ENCODE assay signal across 27 cellular contexts in genomic region chr16:81680444-81681263, GRCh38.
A peak's percentile ranks its signal among the peaks of the same experiment; 100 is the strongest.
DNase-seq lines count a peak whose midpoint lies in the region; ATAC-seq, FAIRE-seq and TF ChIP-seq lines count a peak whose summit lies in the region.
"Had no signal": no experiment of that assay in that cellular context is flagged by ENCODE, and none has a peak within 500 bp of the region (broad histone marks: within the 10 kb centered on the region; RNA-seq: fewer than 3 reads in every experiment).

No MANE protein-coding gene starts in this region.

- no peak for FAIRE-seq in kidney (lab: Jason Lieb, UNC)
- FAIRE-seq: endometrium, small intestine had no signal

- H3K9ac ChIP-seq in kidney (ENCODE audit: low read length in 2 of 2) = peak overlapping the region in 1 of 2 donors; percentile 7
- H3K9ac ChIP-seq: BLaER1 treated with 17β-estradiol and CSF1 and Interleukin-3, amounts not matched to agents 10 nM and 100 nM had no signal

- H3K36me3 Mint-ChIP-seq in progenitor cell of endocrine pancreas (ENCODE audit: insufficient read depth) = peaks cover 12% of the 10 kb centered on the region
- H3K36me3 Mint-ChIP-seq in natural killer cell treated with Interleukin-12 subunit alpha and Interleukin-12 subunit beta and Interleukin-15 and Interleukin-18, amount 100 ng/mL, for 72 hours = peaks cover 4% of the 10 kb centered on the region

- no peak overlapping the region for H3K4me3 Mint-ChIP-seq in progenitor cell of endocrine pancreas (ENCODE audit: low read depth)
- no peak overlapping the region for H3K4me3 Mint-ChIP-seq in natural killer cell treated with Interleukin-12 subunit alpha and Interleukin-12 subunit beta and Interleukin-15 and Interleukin-18, amount 100 ng/mL, for 72 hours
- H3K4me3 Mint-ChIP-seq: activated CD4-positive, alpha-beta T cell treated with anti-CD3 and anti-CD28 coated beads for 36 hours; activated CD8-positive, alpha-beta memory T cell treated with anti-CD3 and anti-CD28 coated beads, Interleukin-2, amount 10 ng/mL, durations not matched to agents 7 days and 5 days; IgD-negative memory B cell; naive thymus-derived CD4-positive, alpha-beta T cell; stimulated activated naive CD8-positive, alpha-beta T cell treated with anti-CD3 and anti-CD28 coated beads, Interleukin-15, Interleukin-2, amounts not matched to agents 100 ng/mL and 50 ng/mL, for 24 hours had no signal

- peak overlapping the region; percentile 25 for H3K27ac Mint-ChIP-seq in progenitor cell of endocrine pancreas
- no peak overlapping the region for H3K27ac Mint-ChIP-seq in natural killer cell treated with Interleukin-12 subunit alpha and Interleukin-12 subunit beta and Interleukin-15 and Interleukin-18, amount 100 ng/mL, for 72 hours
- H3K27ac Mint-ChIP-seq: activated CD4-positive, alpha-beta T cell treated with anti-CD3 and anti-CD28 coated beads for 36 hours; activated CD8-positive, alpha-beta memory T cell treated with anti-CD3 and anti-CD28 coated beads, Interleukin-2, amount 10 ng/mL, durations not matched to agents 7 days and 5 days; activated T-helper 2 cell treated with anti-CD3 and anti-CD28 coated beads, Interferon-gamma antibody, Interleukin-2, Interleukin-4, amounts not matched to agents 10 μg/mL and 5 μg/mL and 100 μg/mL, durations not matched to agents 14 hours and 24 hours and 36 hours; IgD-negative memory B cell; stimulated activated naive CD8-positive, alpha-beta T cell treated with anti-CD3 and anti-CD28 coated beads, Interleukin-15, Interleukin-2, amounts not matched to agents 100 ng/mL and 50 ng/mL, for 24 hours had no signal

- H3K27ac ChIP-seq in heart left ventricle (peak overlapping the region in 1 of 12 donors; percentile 50), left ventricle myocardium inferior (replicated peaks) (no peak overlapping the region), kidney (ENCODE audit: low read depth in 2 of 2, low read length in 2 of 2) (no peak overlapping the region)
- H3K27ac ChIP-seq: BLaER1 treated with 17β-estradiol and CSF1 and Interleukin-3, amounts not matched to agents 10 nM and 100 nM; brain microvascular endothelial cell; coronary artery; uterus had no signal

- no peaks in the 10 kb centered on the region for H3K27me3 ChIP-seq in heart left ventricle
- H3K27me3 ChIP-seq in left ventricle myocardium inferior (ENCODE audit: low read depth) = no peaks in the 10 kb centered on the region
- H3K27me3 ChIP-seq: BLaER1 treated with 17β-estradiol and CSF1 and Interleukin-3, amounts not matched to agents 10 nM and 100 nM; brain microvascular endothelial cell; MG63; uterus had no signal

- no peaks in the 10 kb centered on the region for H3K27me3 Mint-ChIP-seq in progenitor cell of endocrine pancreas
- no peaks in the 10 kb centered on the region for H3K27me3 Mint-ChIP-seq in natural killer cell treated with Interleukin-12 subunit alpha and Interleukin-12 subunit beta and Interleukin-15 and Interleukin-18, amount 100 ng/mL, for 72 hours
- H3K27me3 Mint-ChIP-seq: activated CD4-positive, alpha-beta T cell treated with anti-CD3 and anti-CD28 coated beads for 36 hours; activated CD8-positive, alpha-beta memory T cell treated with anti-CD3 and anti-CD28 coated beads, Interleukin-2, amount 10 ng/mL, durations not matched to agents 7 days and 5 days; IgD-negative memory B cell; naive thymus-derived CD4-positive, alpha-beta T cell; stimulated activated naive CD8-positive, alpha-beta T cell treated with anti-CD3 and anti-CD28 coated beads, Interleukin-15, Interleukin-2, amounts not matched to agents 100 ng/mL and 50 ng/mL, for 24 hours had no signal

- 81 to 86% (median 84%) methylated on average over 18 to 22 of the region's 22 CpGs for WGBS in heart left ventricle, 4 donors

- no peaks in the 10 kb centered on the region for H3K9me3 Mint-ChIP-seq in progenitor cell of endocrine pancreas (ENCODE audit: low read depth)
- H3K9me3 Mint-ChIP-seq in natural killer cell treated with Interleukin-12 subunit alpha and Interleukin-12 subunit beta and Interleukin-15 and Interleukin-18, amount 100 ng/mL, for 72 hours = no peaks in the 10 kb centered on the region
- H3K9me3 Mint-ChIP-seq: activated T-helper 2 cell treated with anti-CD3 and anti-CD28 coated beads, Interferon-gamma antibody, Interleukin-2, Interleukin-4, amounts not matched to agents 10 μg/mL and 5 μg/mL and 100 μg/mL, durations not matched to agents 14 hours and 24 hours and 36 hours; IgD-negative memory B cell; stimulated activated naive CD8-positive, alpha-beta T cell treated with anti-CD3 and anti-CD28 coated beads, Interleukin-15, Interleukin-2, amounts not matched to agents 100 ng/mL and 50 ng/mL, for 24 hours had no signal

- DNase-seq in heart left ventricle = no peak
- no peak for DNase-seq in left ventricle myocardium inferior
- DNase-seq in kidney = peak; percentile 67
- no peak for DNase-seq in progenitor cell of endocrine pancreas (ENCODE audit: low spot score, unreplicated experiment)
- DNase-seq in natural killer cell treated with Interleukin-12 subunit alpha and Interleukin-12 subunit beta and Interleukin-15 and Interleukin-18, amount 100 ng/mL, for 72 hours (ENCODE audit: low spot score) = no peak
- DNase-seq: activated CD4-positive, alpha-beta T cell treated with anti-CD3 and anti-CD28 coated beads for 36 hours; activated CD8-positive, alpha-beta memory T cell treated with anti-CD3 and anti-CD28 coated beads, Interleukin-2, amount 10 ng/mL, durations not matched to agents 7 days and 5 days; brain microvascular endothelial cell; head of caudate nucleus; MG63; naive thymus-derived CD4-positive, alpha-beta T cell; NCI-H1436 treated with DMSO at 0.1 percent for 48 hours; NCI-H748 treated with DMSO at 0.1 percent for 48 hours; OCI-M1; SIG-M5; small intestine; T-helper 1 cell; uterus had no signal

- ATAC-seq in heart left ventricle (peak in 3 of 4 donors; percentile 40 to 51 (median 41)), GM21381 (IDR thresholded peaks at IDR 0.05; ENCODE audit: unreplicated experiment) (no peak), HG02610 (IDR thresholded peaks at IDR 0.05; ENCODE audit: unreplicated experiment) (no peak), HG03439 (IDR thresholded peaks at IDR 0.05; ENCODE audit: unreplicated experiment) (no peak)
- no peak for ATAC-seq in natural killer cell treated with Interleukin-12 subunit alpha and Interleukin-12 subunit beta and Interleukin-15 and Interleukin-18, amount 100 ng/mL, for 72 hours
- ATAC-seq: activated CD4-positive, alpha-beta T cell treated with anti-CD3 and anti-CD28 coated beads for 36 hours; activated CD8-positive, alpha-beta memory T cell treated with anti-CD3 and anti-CD28 coated beads, Interleukin-2, amount 10 ng/mL, durations not matched to agents 7 days and 5 days; naive thymus-derived CD4-positive, alpha-beta T cell had no signal

- H3K4me3 ChIP-seq in heart left ventricle (no peak overlapping the region), left ventricle myocardium inferior (no peak overlapping the region), kidney (ENCODE audit: low read length in 2 of 2) (no peak overlapping the region)
- H3K4me3 ChIP-seq: BLaER1 treated with 17β-estradiol and CSF1 and Interleukin-3, amounts not matched to agents 10 nM and 100 nM; coronary artery; MG63; uterus had no signal

- no peaks in the 10 kb centered on the region for H3K9me3 ChIP-seq in heart left ventricle
- no peaks in the 10 kb centered on the region for H3K9me3 ChIP-seq in left ventricle myocardium inferior (replicated peaks)
- no peaks in the 10 kb centered on the region for H3K9me3 ChIP-seq in kidney (ENCODE audit: control insufficient read depth in 1 of 2, low read length in 2 of 2)
- H3K9me3 ChIP-seq: BLaER1 treated with 17β-estradiol and CSF1 and Interleukin-3, amounts not matched to agents 10 nM and 100 nM; MG63; uterus had no signal

- H3K36me3 ChIP-seq in heart left ventricle (peaks cover 0 to 63% (median 2%) of the 10 kb centered on the region in 9 donors), left ventricle myocardium inferior (peaks cover 13% of the 10 kb centered on the region), kidney (ENCODE audit: control insufficient read depth in 1 of 2, insufficient read depth in 2 of 2, low read length in 2 of 2) (peaks cover 25 to 26% of the 10 kb centered on the region in 2 donors)
- H3K36me3 ChIP-seq: MG63, uterus had no signal

- no peaks in the 10 kb centered on the region for H3K4me1 Mint-ChIP-seq in progenitor cell of endocrine pancreas (ENCODE audit: low read depth)
- peaks cover 10 to 18% of the 10 kb centered on the region in 2 donors for H3K4me1 Mint-ChIP-seq in natural killer cell treated with Interleukin-12 subunit alpha and Interleukin-12 subunit beta and Interleukin-15 and Interleukin-18, amount 100 ng/mL, for 72 hours (ENCODE audit: low read depth in 2 of 2)
- H3K4me1 Mint-ChIP-seq: activated CD4-positive, alpha-beta T cell treated with anti-CD3 and anti-CD28 coated beads for 36 hours; activated CD8-positive, alpha-beta memory T cell treated with anti-CD3 and anti-CD28 coated beads, Interleukin-2, amount 10 ng/mL, durations not matched to agents 7 days and 5 days had no signal

- H3K4me1 ChIP-seq in heart left ventricle (peaks cover 0 to 29% (median 10%) of the 10 kb centered on the region in 12 donors), left ventricle myocardium inferior (peaks cover 37% of the 10 kb centered on the region), kidney (ENCODE audit: control insufficient read depth in 1 of 2, insufficient read depth in 1 of 2, low read depth in 1 of 2, low read length in 2 of 2) (no peaks in the 10 kb centered on the region)
- H3K4me1 ChIP-seq: BLaER1 treated with 17β-estradiol and CSF1 and Interleukin-3, amounts not matched to agents 10 nM and 100 nM; uterus had no signal

- no peak for TF ChIP-seq POLR2A in heart left ventricle (IDR thresholded peaks at IDR 0.05)

- TF ChIP-seq CTCF in heart left ventricle (IDR thresholded peaks at IDR 0.05) (no peak), left ventricle myocardium inferior (IDR thresholded peaks at IDR 0.05; ENCODE audit: borderline replicate concordance) (no peak), kidney (IDR thresholded peaks at IDR 0.05; ENCODE audit: borderline replicate concordance, extremely low read depth, insufficient read depth) (no peak), progenitor cell of endocrine pancreas (IDR thresholded peaks at IDR 0.05; ENCODE audit: unreplicated experiment) (no peak)

- intact Hi-C loops in heart left ventricle (cut with DNase I) (no loop called here), left ventricle myocardium inferior (cut with micrococcal nuclease) (no loop called here), kidney (cut with DNase I) (no loop called here)

Comparison
In these comparisons a context has a peak if more than half of its experiments do, and no peak if none do; other contexts are left out.
1. ATAC-seq: peak in heart left ventricle (3 of 4); none in GM21381 (single experiment), natural killer cell treated with Interleukin-12 subunit alpha and Interleukin-12 subunit beta and Interleukin-15 and Interleukin-18, amount 100 ng/mL, for 72 hours (0 of 2), HG02610 (single experiment) and HG03439 (single experiment).